In the genomic region with DNA sequence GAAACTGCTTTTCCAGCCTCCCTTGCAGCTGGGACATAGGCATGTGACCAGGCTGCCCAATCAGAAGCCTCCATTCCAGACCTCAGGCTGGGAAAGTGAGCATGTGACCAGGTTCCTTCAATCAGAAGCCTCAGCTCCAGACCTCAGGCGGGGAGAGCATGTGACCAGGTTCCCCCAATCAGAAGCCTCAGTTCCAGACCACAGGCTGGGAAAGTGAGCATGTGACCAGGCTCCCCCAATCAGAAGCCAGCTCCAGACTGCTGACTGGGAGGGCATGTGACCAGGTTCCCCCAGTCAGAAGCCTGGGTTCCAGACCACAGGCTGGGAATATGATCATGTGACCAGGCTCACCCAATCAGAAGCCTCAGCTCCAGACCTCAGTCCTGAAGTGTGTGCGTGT, we compare ENCODE assay signal across 11 cellular contexts. TPM values are rescaled to one million over a fixed set of nuclear protein-coding genes. Genes with fewer than 3 reads are reported as not detected.
DNase-seq lines count a peak whose midpoint lies in the region; ATAC-seq, FAIRE-seq and TF ChIP-seq lines count a peak whose summit lies in the region.
"Had no signal": no experiment of that assay in that cellular context is flagged by ENCODE, and none has a peak within 500 bp of the region (broad histone marks: within the 10 kb centered on the region; RNA-seq: fewer than 3 reads in every experiment).

No MANE protein-coding gene starts in this region.

- no peak overlapping the region for H3K4ac ChIP-seq in H1 (replicated peaks; ENCODE audit: insufficient read length, low read depth, low read length)

- H3K79me1 ChIP-seq in H1 (ENCODE audit: low read depth, low read length) = no peaks in the 10 kb centered on the region

- no peak overlapping the region for H2BK5ac ChIP-seq in H1 (ENCODE audit: low read depth, low read length)

- no peak overlapping the region for H2BK120ac ChIP-seq in H1 (replicated peaks; ENCODE audit: low read depth, low read length)

- H2AK5ac ChIP-seq in H1 (ENCODE audit: low read depth, low read length) = no peak overlapping the region

- H2AFZ ChIP-seq in KMS-11 (ENCODE audit: low read depth) = no peak overlapping the region
- H2AFZ ChIP-seq in H1 (ENCODE audit: low read length) = no peak overlapping the region

- no peak overlapping the region for H3K14ac ChIP-seq in H1 (ENCODE audit: insufficient read length)

- intact Hi-C loops in left ventricle myocardium inferior (cut with micrococcal nuclease) = loop anchor here (5.0 kb wide), 1 partner anchor 41 kb away; no protein-coding TSS in a partner anchor

- no peak overlapping the region for H4K5ac ChIP-seq in H1 (ENCODE audit: insufficient read length, low read depth, low read length)

- DNase-seq in ELF-1 (ENCODE audit: low read depth, low spot score) = peak; percentile 32
- no peak for DNase-seq in H1 (ENCODE audit: low read depth in 1 of 2, low spot score in 2 of 2)
- no peak for DNase-seq in left ventricle myocardium inferior
- no peak for DNase-seq in NOMO-1 (lab: John Stamatoyannopoulos, UW; ENCODE audit: unreplicated experiment in 2 of 2)
- DNase-seq: activated effector memory CD4-positive, alpha-beta T cell treated with Interleukin-2 at 50 U/mL for 16 hours; NCI-H2029; SJCRH30 had no signal

- no peak overlapping the region for H3K9ac ChIP-seq in KMS-11
- H3K9ac ChIP-seq in H1 (replicated peaks in 1 of 4; ENCODE audit: extremely low read depth in 1 of 4, low read depth in 3 of 4, low read length in 3 of 4) = no peak overlapping the region

- TF ChIP-seq EP300 in H1 (IDR thresholded peaks at IDR 0.05; ENCODE audit: borderline replicate concordance in 1 of 2, low read depth in 2 of 2, low read length in 2 of 2) = no peak

- H3K36me3 ChIP-seq in KMS-11 (ENCODE audit: insufficient read depth) (no peaks in the 10 kb centered on the region), H1 (ENCODE audit: control insufficient read depth in 2 of 4, insufficient read depth in 4 of 4, low read length in 3 of 4) (no peaks in the 10 kb centered on the region), left ventricle myocardium inferior (no peaks in the 10 kb centered on the region)
- H3K36me3 ChIP-seq: left lung, SJCRH30 had no signal

- H3K23me2 ChIP-seq in H1 (ENCODE audit: low read depth, low read length) = no peaks in the 10 kb centered on the region

- H2BK12ac ChIP-seq in H1 (ENCODE audit: low read depth, low read length) = no peak overlapping the region

- H3K56ac ChIP-seq in H1 (replicated peaks; ENCODE audit: insufficient read length, low read depth, low read length) = no peak overlapping the region

- no peak for TF ChIP-seq POLR2A in H1 (IDR thresholded peaks at IDR 0.05; ENCODE audit: control extremely low read depth in 1 of 2, low read depth in 2 of 2, low read length in 2 of 2)

- H3K23ac ChIP-seq in H1 (ENCODE audit: insufficient read length) = no peak overlapping the region

- no peak overlapping the region for H4K8ac ChIP-seq in H1 (ENCODE audit: extremely low read depth, insufficient read depth, low read length)

- no peak overlapping the region for H3K18ac ChIP-seq in H1 (ENCODE audit: extremely low read depth, low read length)

- H3K79me2 ChIP-seq in KMS-11 (ENCODE audit: insufficient read depth, low read depth) (no peaks in the 10 kb centered on the region), H1 (ENCODE audit: control insufficient read depth in 1 of 2, insufficient read depth in 2 of 2, low read length in 2 of 2) (no peaks in the 10 kb centered on the region)

- TF ChIP-seq CTCF in KMS-11 (conservative IDR thresholded peaks at IDR 0.05; ENCODE audit: low read depth, low read length) = no peak; the same call in 1 of the 2 replicates
- TF ChIP-seq CTCF in H1 (IDR thresholded peaks at IDR 0.05; ENCODE audit: control extremely low read depth in 1 of 3, insufficient read depth in 1 of 3, low read depth in 1 of 3, low read length in 3 of 3) = no peak
- no peak for TF ChIP-seq CTCF in left ventricle myocardium inferior (IDR thresholded peaks at IDR 0.05; ENCODE audit: borderline replicate concordance)

- H3K9me3 ChIP-seq in H1 (ENCODE audit: insufficient read depth in 2 of 2, low read depth in 1 of 2, low read length in 1 of 2) (peaks cover 5% of the 10 kb centered on the region in 2 experiments; a peak in 2 of 4 replicates), left ventricle myocardium inferior (replicated peaks) (peaks cover 7% of the 10 kb centered on the region)
- H3K9me3 ChIP-seq: SJCRH30 had no signal

- H3K27ac ChIP-seq in KMS-11 (peak overlapping the region; percentile 93), H1 (ENCODE audit: low read depth, low read length) (no peak overlapping the region), left ventricle myocardium inferior (replicated peaks) (no peak overlapping the region)
- H3K27ac ChIP-seq: left lung, SJCRH30 had no signal

- peaks cover 53% of the 10 kb centered on the region for H3K4me1 ChIP-seq in KMS-11 (ENCODE audit: low read depth, poor library complexity, severe bottlenecking)
- peaks cover 0 to 4% (median 2%) of the 10 kb centered on the region in 4 experiments; a peak in 3 of 7 replicates for H3K4me1 ChIP-seq in H1 (replicated peaks in 1 of 4; ENCODE audit: control insufficient read depth in 3 of 4, insufficient read depth in 4 of 4, low read length in 3 of 4)
- H3K4me1 ChIP-seq in left ventricle myocardium inferior = no peaks in the 10 kb centered on the region
- H3K4me1 ChIP-seq: SJCRH30 had no signal

- H4K91ac ChIP-seq in H1 (replicated peaks; ENCODE audit: insufficient read length, low read length) = no peak overlapping the region

- no peak for TF ChIP-seq RAD21 in H1 (IDR thresholded peaks at IDR 0.05 in 1 of 2, conservative IDR thresholded peaks at IDR 0.05 in 1 of 2; ENCODE audit: low read depth in 2 of 2, low read length in 2 of 2)

- H3K4me3 ChIP-seq in KMS-11 (IDR thresholded peaks at IDR 0.05; ENCODE audit: insufficient read depth, low read depth, low read length) (no peak overlapping the region), H1 (ENCODE audit: extremely low read depth in 1 of 4, insufficient read depth in 2 of 4, low read depth in 3 of 4, low read length in 4 of 4) (no peak overlapping the region), left ventricle myocardium inferior (no peak overlapping the region)
- H3K4me3 ChIP-seq: left lung, SJCRH30 had no signal

- no peak for ATAC-seq in HG02852 (IDR thresholded peaks at IDR 0.05; ENCODE audit: unreplicated experiment)
- ATAC-seq: left lung had no signal

- no peak overlapping the region for H2BK15ac ChIP-seq in H1 (ENCODE audit: low read length)

- no peak overlapping the region for H2BK20ac ChIP-seq in H1 (ENCODE audit: low read length)

- WGBS in H1 (ENCODE audit: extremely low coverage in 1 of 2, insufficient coverage in 1 of 2, insufficient read length in 1 of 2, insufficient replicate concordance in 2 of 2, low coverage in 1 of 2, low lambda C conversion rate in 2 of 2, missing lambda C conversion rate in 1 of 2), 2 experiments = 82% methylated on average over 2 of the region's 2 CpGs; no CpG with 5 or more reads in 1 of the 2 experiments

- no peak for FAIRE-seq in H1 (lab: Jason Lieb, UNC)

- CTCF ChIA-PET in H1 (lab: Charles Lee; ENCODE audit: partially characterized antibody) = interaction anchor here (0.8 to 7.9 kb wide), 11 partner anchors 12 to 132 kb away, joined by 3 to 77 read pairs (median 4); partner anchors contain the start of genes IL2RB and TMPRSS6

- H3K27me3 ChIP-seq in KMS-11 (ENCODE audit: insufficient read depth, low read depth) (no peaks in the 10 kb centered on the region), H1 (replicated peaks in 1 of 4; ENCODE audit: control insufficient read depth in 3 of 4, extremely low read depth in 1 of 4, insufficient read depth in 3 of 4, low read length in 3 of 4) (no peaks in the 10 kb centered on the region; a peak in 2 of 7 replicates), left ventricle myocardium inferior (ENCODE audit: low read depth) (peaks cover 68% of the 10 kb centered on the region)
- H3K27me3 ChIP-seq: left lung had no signal

- H4K20me1 ChIP-seq in KMS-11 (ENCODE audit: insufficient read depth) = no peaks in the 10 kb centered on the region
- H4K20me1 ChIP-seq in H1 (replicated peaks in 1 of 2; ENCODE audit: control insufficient read depth in 1 of 2, insufficient read depth in 2 of 2, low read length in 2 of 2) = no peaks in the 10 kb centered on the region

- POLR2A ChIA-PET in H1 (lab: Charles Lee; ENCODE audit: partially characterized antibody) = no interaction called here

- H3K4me2 ChIP-seq in KMS-11 (peak overlapping the region; percentile 96), H1 (ENCODE audit: insufficient read depth in 1 of 2, low read depth in 2 of 2, low read length in 2 of 2) (no peak overlapping the region)

RNA-seq across cellular contexts. Expression of gene IL2RB, which starts 11.7 kb away (rescaled TPM):
- 0.67 and 1.3 TPM in 2 replicates for total RNA-seq in H1 (2021; fragmentation: NEBNext Ultra II Directional; extraction: Animal tissue kit (Norgen Biotek cat#: 25700))
- polyA plus RNA-seq in H1 (2011; rRNA removed) = 0.67 and 1.1 TPM in 2 replicates
- 0.48 TPM for polyA plus RNA-seq in H1 (2011; cell fraction: cytosol; rRNA removed)
- 0.96 TPM for polyA plus RNA-seq in H1 (2011; cell fraction: nucleus; rRNA removed)
- polyA plus RNA-seq in H1 (2012, experiment 1 of 2) = 0.55 to 0.76 TPM (median 0.72 TPM) in 4 replicates
- polyA plus RNA-seq in H1 (2012, experiment 2 of 2) = 0.80 TPM
- 1.6 TPM for polyA plus RNA-seq in H1 (2013, experiment 1 of 2)
- polyA plus RNA-seq in H1 (2013, experiment 2 of 2) = 1.6 TPM
- polyA minus RNA-seq in H1 (2011; rRNA and poly(A)+ RNA removed) = 0.85 and 1.0 TPM in 2 replicates
- polyA minus RNA-seq in H1 (2011; cell fraction: cytosol; rRNA and poly(A)+ RNA removed) = 1.0 TPM
- polyA minus RNA-seq in H1 (2011; cell fraction: nucleus; rRNA and poly(A)+ RNA removed) = 0.60 TPM
- total RNA-seq in left ventricle myocardium inferior = 0.99 TPM

RNA-seq across cellular contexts. Expression of gene C1QTNF6, which starts 26.6 kb away (rescaled TPM):
- total RNA-seq in H1 (2021; fragmentation: NEBNext Ultra II Directional; extraction: Animal tissue kit (Norgen Biotek cat#: 25700)) = 3.1 and 4.6 TPM in 2 replicates
- 5.9 and 6.5 TPM in 2 replicates for polyA plus RNA-seq in H1 (2011; rRNA removed)
- polyA plus RNA-seq in H1 (2011; cell fraction: cytosol; rRNA removed) = 5.7 TPM
- 17.9 TPM for polyA plus RNA-seq in H1 (2011; cell fraction: nucleus; rRNA removed)
- polyA plus RNA-seq in H1 (2012, experiment 1 of 2) = 4.9 to 6.3 TPM (median 5.5 TPM) in 4 replicates
- polyA plus RNA-seq in H1 (2012, experiment 2 of 2) = 2.6 TPM
- polyA plus RNA-seq in H1 (2013, experiment 1 of 2) = 5.6 TPM
- 6.5 TPM for polyA plus RNA-seq in H1 (2013, experiment 2 of 2)
- 5.3 and 5.7 TPM in 2 replicates for polyA minus RNA-seq in H1 (2011; rRNA and poly(A)+ RNA removed)
- polyA minus RNA-seq in H1 (2011; cell fraction: cytosol; rRNA and poly(A)+ RNA removed) = 2.9 TPM
- polyA minus RNA-seq in H1 (2011; cell fraction: nucleus; rRNA and poly(A)+ RNA removed) = 11.6 TPM
- total RNA-seq in left ventricle myocardium inferior = 1.3 TPM

RNA-seq across cellular contexts. Expression of gene SSTR3, which starts 50.8 kb away (rescaled TPM):
- 0.22 and 0.54 TPM in 2 replicates for total RNA-seq in H1 (2021; fragmentation: NEBNext Ultra II Directional; extraction: Animal tissue kit (Norgen Biotek cat#: 25700))
- polyA plus RNA-seq in H1 (2011; rRNA removed) = 0.61 and 0.77 TPM in 2 replicates
- 0.54 TPM for polyA plus RNA-seq in H1 (2011; cell fraction: cytosol; rRNA removed)
- polyA plus RNA-seq in H1 (2011; cell fraction: nucleus; rRNA removed) = 0.53 TPM
- 0.47 to 1.0 TPM (median 0.80 TPM) in 4 replicates for polyA plus RNA-seq in H1 (2012, experiment 1 of 2)
- 0.73 TPM for polyA plus RNA-seq in H1 (2012, experiment 2 of 2)
- 0.14 TPM for polyA plus RNA-seq in H1 (2013, experiment 1 of 2)
- 0.17 TPM for polyA plus RNA-seq in H1 (2013, experiment 2 of 2)
- polyA minus RNA-seq in H1 (2011; rRNA and poly(A)+ RNA removed) = 0.35 and 1.2 TPM in 2 replicates
- polyA minus RNA-seq in H1 (2011; cell fraction: cytosol; rRNA and poly(A)+ RNA removed) = 0.73 TPM
- polyA minus RNA-seq in H1 (2011; cell fraction: nucleus; rRNA and poly(A)+ RNA removed) = 0.50 TPM
- not detected for total RNA-seq in left ventricle myocardium inferior
- total RNA-seq: SJCRH30, subcutaneous adipose tissue had no signal

RNA-seq across cellular contexts. Expression of gene TMPRSS6, which starts 51.9 kb away (rescaled TPM):
- not detected in 2 replicates for total RNA-seq in H1 (2021; fragmentation: NEBNext Ultra II Directional; extraction: Animal tissue kit (Norgen Biotek cat#: 25700))
- polyA plus RNA-seq in H1 (2011; rRNA removed) = 0.02 and 0.05 TPM in 2 replicates
- polyA plus RNA-seq in H1 (2011; cell fraction: cytosol; rRNA removed) = 0.06 TPM
- polyA plus RNA-seq in H1 (2011; cell fraction: nucleus; rRNA removed) = 0.19 TPM
- polyA plus RNA-seq in H1 (2012, experiment 1 of 2) = 0.13 to 0.27 TPM (median 0.19 TPM) in 4 replicates
- polyA plus RNA-seq in H1 (2012, experiment 2 of 2) = 0.09 TPM
- 0.02 TPM for polyA plus RNA-seq in H1 (2013, experiment 1 of 2)
- 0.02 TPM for polyA plus RNA-seq in H1 (2013, experiment 2 of 2)
- polyA minus RNA-seq in H1 (2011; rRNA and poly(A)+ RNA removed) = not detected in 2 replicates
- not detected for polyA minus RNA-seq in H1 (2011; cell fraction: cytosol; rRNA and poly(A)+ RNA removed)
- not detected for polyA minus RNA-seq in H1 (2011; cell fraction: nucleus; rRNA and poly(A)+ RNA removed)
- total RNA-seq in left ventricle myocardium inferior = not detected
- total RNA-seq: SJCRH30, subcutaneous adipose tissue had no signal
